In genomic region chr2:206540757-206541156, GRCh38 we compare ENCODE assay signal across 35 cellular contexts.
"Had no signal": no experiment of that assay in that cellular context is flagged by ENCODE, and none has a peak within 500 bp of the region (broad histone marks: within the 10 kb centered on the region; RNA-seq: fewer than 3 reads in every experiment).

No MANE protein-coding gene starts in this region.

- H3K9me3 ChIP-seq: adrenal gland, ascending aorta, body of pancreas, breast epithelium had no signal

- H3K27me3 Mint-ChIP-seq: brain had no signal

- DNase-seq: activated effector memory CD4-positive, alpha-beta T cell treated with anti-CD3 and anti-CD28 coated beads, Interleukin-2, amount 50 U/mL, for 16 hours; activated effector memory CD4-positive, alpha-beta T cell treated with Interleukin-2 at 50 U/mL for 16 hours; activated gamma-delta T cell; activated gamma-delta T cell treated with Interleukin-2 at 50 U/mL for 16 hours; activated naive CD4-positive, alpha-beta T cell treated with anti-CD3 and anti-CD28 coated beads for 36 hours; activated naive CD4-positive, alpha-beta T cell treated with anti-CD3 and anti-CD28 coated beads, Interleukin-2, amount 10 ng/mL, durations not matched to agents 7 days and 5 days; activated naive CD4-positive, alpha-beta T cell treated with anti-CD3 and anti-CD28 coated beads, Interleukin-2, amount 50 U/mL, for 16 hours; activated naive CD4-positive, alpha-beta T cell treated with Interleukin-2 at 50 U/mL for 16 hours; activated naive CD8-positive, alpha-beta T cell treated with anti-CD3 and anti-CD28 coated beads for 36 hours; activated naive CD8-positive, alpha-beta T cell treated with anti-CD3 and anti-CD28 coated beads, Interleukin-2, amount 10 ng/mL, durations not matched to agents 7 days and 5 days; activated naive CD8-positive, alpha-beta T cell treated with anti-CD3 and anti-CD28 coated beads, Interleukin-2, amount 50 U/mL, for 24 hours; activated T-cell treated with anti-CD3 and anti-CD28 coated beads, Interleukin-2, amount 50 U/mL, for 1 hour; activated T-cell treated with anti-CD3 and anti-CD28 coated beads, Interleukin-2, amount 50 U/mL, for 24 hours; activated T-cell treated with anti-CD3 and anti-CD28 coated beads, Interleukin-2, amount 50 U/mL, for 4 hours; activated T-cell treated with anti-CD3 and anti-CD28 coated beads, Interleukin-2, amount 50 U/mL, for 48 hours; activated T-cell treated with anti-CD3 and anti-CD28 coated beads, Interleukin-2, amount 50 U/mL, for 72 hours; adrenal gland; amniotic stem cell; amygdala; anterior cingulate cortex; aorta; body of pancreas; brain microvascular endothelial cell; caudate nucleus; central memory CD4-positive, alpha-beta T cell; cerebellar nuclear complex had no signal

- H3K4me3 Mint-ChIP-seq: activated naive CD4-positive, alpha-beta T cell treated with anti-CD3 and anti-CD28 coated beads for 36 hours; activated naive CD4-positive, alpha-beta T cell treated with anti-CD3 and anti-CD28 coated beads, Interleukin-2, amount 10 ng/mL, durations not matched to agents 7 days and 5 days; activated naive CD4-positive, alpha-beta T cell treated with anti-CD3 and anti-CD28 coated beads, Interleukin-2, amount 50 U/mL, for 24 hours; activated naive CD8-positive, alpha-beta T cell; activated naive CD8-positive, alpha-beta T cell treated with anti-CD3 and anti-CD28 coated beads for 36 hours; activated naive CD8-positive, alpha-beta T cell treated with anti-CD3 and anti-CD28 coated beads, Interleukin-2, amount 10 ng/mL, durations not matched to agents 7 days and 5 days; activated naive CD8-positive, alpha-beta T cell treated with anti-CD3 and anti-CD28 coated beads, Interleukin-2, amount 50 U/mL, for 24 hours; activated T-cell treated with anti-CD3 and anti-CD28 coated beads, Interleukin-2, amount 50 U/mL, for 24 hours; activated T-cell treated with anti-CD3 and anti-CD28 coated beads, Interleukin-2, amount 50 U/mL, for 4 hours; activated T-cell treated with anti-CD3 and anti-CD28 coated beads, Interleukin-2, amount 50 U/mL, for 72 hours; activated T-helper 1 cell treated with anti-CD3 and anti-CD28 coated beads, Interleukin-12 subunit alpha, Interleukin-12 subunit beta, Interleukin-2, Interleukin-4 antibody, amounts not matched to agents 30 ng/mL and 10 ng/mL and 1 ng/mL, durations not matched to agents 14 hours and 24 hours and 36 hours; brain; central memory CD8-positive, alpha-beta T cell had no signal

- H3K36me3 Mint-ChIP-seq: activated naive CD4-positive, alpha-beta T cell treated with anti-CD3 and anti-CD28 coated beads, Interleukin-2, amount 10 ng/mL, durations not matched to agents 7 days and 5 days; activated naive CD4-positive, alpha-beta T cell treated with anti-CD3 and anti-CD28 coated beads, Interleukin-2, amount 50 U/mL, for 24 hours; activated naive CD4-positive, alpha-beta T cell treated with anti-CD3 and anti-CD28 coated beads, Interleukin-2, amount 50 U/mL, for 72 hours; activated naive CD8-positive, alpha-beta T cell; activated naive CD8-positive, alpha-beta T cell treated with anti-CD3 and anti-CD28 coated beads for 36 hours; activated naive CD8-positive, alpha-beta T cell treated with anti-CD3 and anti-CD28 coated beads, Interleukin-2, amount 10 ng/mL, durations not matched to agents 7 days and 5 days had no signal

- ATAC-seq: activated naive CD4-positive, alpha-beta T cell treated with anti-CD3 and anti-CD28 coated beads, Interleukin-2, amount 50 U/mL, for 72 hours; activated naive CD8-positive, alpha-beta T cell treated with anti-CD3 and anti-CD28 coated beads, Interleukin-2, amount 50 U/mL, for 24 hours; activated T-cell treated with anti-CD3 and anti-CD28 coated beads, Interleukin-2, amount 50 U/mL, for 4 hours; activated T-cell treated with anti-CD3 and anti-CD28 coated beads, Interleukin-2, amount 50 U/mL, for 72 hours; body of pancreas had no signal

- H3K4me1 Mint-ChIP-seq: brain; central memory CD8-positive, alpha-beta T cell had no signal

- H3K9me3 Mint-ChIP-seq: activated naive CD4-positive, alpha-beta T cell treated with anti-CD3 and anti-CD28 coated beads for 36 hours; activated naive CD4-positive, alpha-beta T cell treated with anti-CD3 and anti-CD28 coated beads, Interleukin-2, amount 10 ng/mL, durations not matched to agents 7 days and 5 days; activated naive CD4-positive, alpha-beta T cell treated with anti-CD3 and anti-CD28 coated beads, Interleukin-2, amount 50 U/mL, for 24 hours; activated naive CD4-positive, alpha-beta T cell treated with anti-CD3 and anti-CD28 coated beads, Interleukin-2, amount 50 U/mL, for 72 hours; activated naive CD8-positive, alpha-beta T cell treated with anti-CD3 and anti-CD28 coated beads for 36 hours; activated naive CD8-positive, alpha-beta T cell treated with anti-CD3 and anti-CD28 coated beads, Interleukin-2, amount 10 ng/mL, durations not matched to agents 7 days and 5 days; activated naive CD8-positive, alpha-beta T cell treated with anti-CD3 and anti-CD28 coated beads, Interleukin-2, amount 50 U/mL, for 24 hours; activated T-cell treated with anti-CD3 and anti-CD28 coated beads, Interleukin-2, amount 50 U/mL, for 24 hours; activated T-cell treated with anti-CD3 and anti-CD28 coated beads, Interleukin-2, amount 50 U/mL, for 4 hours; activated T-cell treated with anti-CD3 and anti-CD28 coated beads, Interleukin-2, amount 50 U/mL, for 72 hours; activated T-helper 1 cell treated with anti-CD3 and anti-CD28 coated beads, Interleukin-12 subunit alpha, Interleukin-12 subunit beta, Interleukin-2, Interleukin-4 antibody, amounts not matched to agents 30 ng/mL and 10 ng/mL and 1 ng/mL, durations not matched to agents 14 hours and 24 hours and 36 hours; activated T-helper 2 cell treated with anti-CD3 and anti-CD28 coated beads, Interferon-gamma antibody, Interleukin-2, Interleukin-4, amounts not matched to agents 10 μg/mL and 5 μg/mL and 100 μg/mL, durations not matched to agents 14 hours and 24 hours and 36 hours; brain; central memory CD8-positive, alpha-beta T cell had no signal

- H3K27ac Mint-ChIP-seq: activated naive CD4-positive, alpha-beta T cell treated with anti-CD3 and anti-CD28 coated beads for 36 hours; activated naive CD4-positive, alpha-beta T cell treated with anti-CD3 and anti-CD28 coated beads, Interleukin-2, amount 10 ng/mL, durations not matched to agents 7 days and 5 days; activated naive CD4-positive, alpha-beta T cell treated with anti-CD3 and anti-CD28 coated beads, Interleukin-2, amount 50 U/mL, for 24 hours; activated naive CD4-positive, alpha-beta T cell treated with anti-CD3 and anti-CD28 coated beads, Interleukin-2, amount 50 U/mL, for 72 hours; activated naive CD8-positive, alpha-beta T cell; activated naive CD8-positive, alpha-beta T cell treated with anti-CD3 and anti-CD28 coated beads for 36 hours; activated naive CD8-positive, alpha-beta T cell treated with anti-CD3 and anti-CD28 coated beads, Interleukin-2, amount 10 ng/mL, durations not matched to agents 7 days and 5 days; activated naive CD8-positive, alpha-beta T cell treated with anti-CD3 and anti-CD28 coated beads, Interleukin-2, amount 50 U/mL, for 24 hours; activated T-cell treated with anti-CD3 and anti-CD28 coated beads, Interleukin-2, amount 50 U/mL, for 24 hours; activated T-cell treated with anti-CD3 and anti-CD28 coated beads, Interleukin-2, amount 50 U/mL, for 72 hours; activated T-helper 1 cell treated with anti-CD3 and anti-CD28 coated beads, Interleukin-12 subunit alpha, Interleukin-12 subunit beta, Interleukin-2, Interleukin-4 antibody, amounts not matched to agents 30 ng/mL and 10 ng/mL and 1 ng/mL, durations not matched to agents 14 hours and 24 hours and 36 hours; activated T-helper 2 cell treated with anti-CD3 and anti-CD28 coated beads, Interferon-gamma antibody, Interleukin-2, Interleukin-4, amounts not matched to agents 10 μg/mL and 5 μg/mL and 100 μg/mL, durations not matched to agents 14 hours and 24 hours and 36 hours; brain had no signal
